ENCODE assay signal across 8 cellular contexts in the genomic region with DNA sequence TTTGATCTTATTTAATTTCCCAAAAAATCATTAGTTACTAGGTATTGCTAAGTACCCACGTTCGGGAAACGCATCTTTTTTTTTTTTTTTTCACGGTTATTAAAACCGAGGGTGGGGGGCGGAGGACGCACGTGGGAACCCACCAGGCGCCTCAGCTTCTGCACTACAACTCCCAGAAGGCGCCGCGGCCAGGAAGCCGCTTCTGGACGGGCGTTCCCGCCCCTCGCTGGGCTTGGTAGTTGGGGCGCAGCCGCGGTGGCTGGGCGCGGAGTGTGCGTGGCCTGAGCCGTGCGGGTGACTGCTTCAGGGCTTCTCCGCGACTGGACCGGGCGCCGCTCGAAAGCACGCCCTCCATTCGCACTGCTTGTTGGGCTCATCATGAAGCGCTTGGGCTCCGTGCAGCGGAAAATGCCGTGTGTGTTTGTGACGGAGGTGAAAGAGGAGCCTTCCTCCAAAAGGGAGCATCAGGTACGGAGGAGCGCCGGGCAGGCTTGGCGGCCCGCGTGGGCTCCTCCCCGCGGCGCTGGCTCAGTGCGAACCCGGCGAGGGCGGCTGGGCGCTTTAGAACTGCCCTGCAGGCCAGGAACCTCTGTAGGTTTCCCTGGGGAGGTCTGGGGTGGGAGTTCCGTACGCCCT. TPM values are rescaled to one million over a fixed set of nuclear protein-coding genes. Genes with fewer than 3 reads are reported as not detected.
DNase-seq lines count a peak whose midpoint lies in the region; ATAC-seq and TF ChIP-seq lines count a peak whose summit lies in the region.

No MANE protein-coding gene starts in this region.

- BruUV-seq in IMR-90 (replicated peaks; lab: Mats Ljungman, UMichigan) (no TSS peak), OCI-LY7 (replicated peaks; lab: Mats Ljungman, UMichigan) (no TSS peak)

- H2BK15ac ChIP-seq in IMR-90 (ENCODE audit: low read depth, low read length): no peak overlapping the region

- peak overlapping the region; percentile 74 for H3K27ac ChIP-seq in IMR-90 (ENCODE audit: insufficient read depth, low read length)
- no peak overlapping the region for H3K27ac ChIP-seq in OCI-LY7 (ENCODE audit: low read depth, low read length, poor library complexity, severe bottlenecking)
- peak overlapping the region; percentile 94 to 96 for H3K27ac ChIP-seq in esophagus (ENCODE audit: low read depth in 2 of 2, low read length in 1 of 2)

- H2BK5ac ChIP-seq in IMR-90 (ENCODE audit: low read depth, low read length, poor library complexity, severe bottlenecking): peak overlapping the region; percentile 80

- TF ChIP-seq CTCF in IMR-90 (conservative IDR thresholded peaks at IDR 0.05; ENCODE audit: low read depth, low read length): no peak
- TF ChIP-seq CTCF in OCI-LY7 (conservative IDR thresholded peaks at IDR 0.05; ENCODE audit: low read length): no peak

- peak; percentile 69 for TF ChIP-seq POLR2A in IMR-90 (IDR thresholded peaks at IDR 0.05; ENCODE audit: low read depth, low read length)

- peak overlapping the region; percentile 99 for H2AFZ ChIP-seq in IMR-90 (replicated peaks; ENCODE audit: low read length, poor library complexity)
- peak overlapping the region; percentile 100 for H2AFZ ChIP-seq in OCI-LY7 (ENCODE audit: low read length)

- H3K79me2 ChIP-seq in OCI-LY7 (ENCODE audit: insufficient read depth, low read depth, low read length): peaks cover 38% of the 10 kb centered on the region; the same call in 1 of the 2 replicates

- H3K27me3 ChIP-seq in IMR-90 (ENCODE audit: control insufficient read depth, insufficient read depth, low read length) (no peaks in the 10 kb centered on the region), esophagus (ENCODE audit: control insufficient read depth in 1 of 2, insufficient read depth in 2 of 2, low read length in 2 of 2) (no peaks in the 10 kb centered on the region), mucosa of stomach (ENCODE audit: control insufficient read depth, insufficient read depth, low read length) (no peaks in the 10 kb centered on the region)

- peak overlapping the region; percentile 97 for H3K14ac ChIP-seq in IMR-90 (replicated peaks; ENCODE audit: low read depth, low read length)

- H2BK120ac ChIP-seq in IMR-90 (ENCODE audit: low read depth, low read length): peak overlapping the region; percentile 68; the same call in 1 of the 2 replicates

- peak overlapping the region; percentile 48 for H2AK9ac ChIP-seq in IMR-90 (replicated peaks; ENCODE audit: low read depth, low read length, poor library complexity)

- DNase-seq in DMS114 treated with DMSO at 0.1 percent for 48 hours (lab: John Stamatoyannopoulos, UW; ENCODE audit: unreplicated experiment) (peak; percentile 88), IMR-90 (peak; percentile 84), OCI-LY7 (ENCODE audit: low spot score) (peak; percentile 89), activated T-cell treated with anti-CD3 and anti-CD28 coated beads for 4 hours (peak; percentile 82)
- peak; percentile 91 for DNase-seq in stimulated activated CD8-positive, alpha-beta memory T cell treated with anti-CD3 and anti-CD28 coated beads, Interleukin-4, amount 100 ng/mL, for 48 hours

- peak overlapping the region; percentile 93 for H3K4me3 ChIP-seq in IMR-90 (ENCODE audit: insufficient read depth, low read depth, low read length)
- H3K4me3 ChIP-seq in OCI-LY7 (ENCODE audit: low read depth, low read length, poor library complexity, severe bottlenecking): peak overlapping the region; percentile 78
- peak overlapping the region; percentile 95 to 100 for H3K4me3 ChIP-seq in esophagus (ENCODE audit: low read depth in 1 of 2, low read length in 2 of 2)
- H3K4me3 ChIP-seq in mucosa of stomach (ENCODE audit: low read length): peak overlapping the region; percentile 71

- TF ChIP-seq RAD21 in IMR-90 (IDR thresholded peaks at IDR 0.05; ENCODE audit: low read length): no peak

- peak overlapping the region; percentile 93 for H3K4ac ChIP-seq in IMR-90 (ENCODE audit: low read depth, low read length)

- CTCF ChIA-PET in IMR-90 (lab: Yijun Ruan, JAX): no interaction called here
- CTCF ChIA-PET in OCI-LY7 (lab: Charles Lee; ENCODE audit: unreplicated experiment): no interaction called here

- H3K18ac ChIP-seq in IMR-90 (ENCODE audit: low read depth, low read length): peak overlapping the region; percentile 66

- peak; percentile 99 for ATAC-seq in GM21529 (IDR thresholded peaks at IDR 0.05; ENCODE audit: unreplicated experiment)
- ATAC-seq in IMR-90 (ENCODE audit: low read depth): peak; percentile 98

- peak overlapping the region; percentile 77 for H3K56ac ChIP-seq in IMR-90 (ENCODE audit: extremely low read depth, insufficient read depth, low read length)

- peak overlapping the region; percentile 69 to 90 for H4K8ac ChIP-seq in IMR-90 (ENCODE audit: low read depth in 2 of 2, low read length in 2 of 2)

- WGBS in IMR-90 (ENCODE audit: extremely low coverage in 2 of 2, insufficient read length in 1 of 2), 2 experiments: 0% methylated on average over 19 of the region's 54 CpGs; no CpG with 5 or more reads in 1 of the 2 experiments
- WGBS in esophagus, 2 donors: 0 to 1% methylated on average over 54 of the region's 54 CpGs

- H2BK20ac ChIP-seq in IMR-90 (ENCODE audit: low read depth, low read length): no peak overlapping the region; the same call in 1 of the 2 replicates

- H3K36me3 ChIP-seq in IMR-90 (ENCODE audit: control insufficient read depth, insufficient read depth, low read length): no peaks in the 10 kb centered on the region; the same call in 1 of the 2 replicates
- peaks cover 5% of the 10 kb centered on the region; the same call in 1 of the 2 replicates for H3K36me3 ChIP-seq in OCI-LY7 (ENCODE audit: insufficient read depth, low read length)
- H3K36me3 ChIP-seq in esophagus (ENCODE audit: control insufficient read depth in 2 of 2, insufficient read depth in 2 of 2, low read length in 1 of 2): no peaks in the 10 kb centered on the region
- no peaks in the 10 kb centered on the region for H3K36me3 ChIP-seq in mucosa of stomach (ENCODE audit: control insufficient read depth, insufficient read depth, low read length)

- in situ Hi-C loops in IMR-90 (cut with MboI; ENCODE audit: low sequenced_read_pairs): no loop called here

- H2AK5ac ChIP-seq in IMR-90 (ENCODE audit: low read depth, low read length): peak overlapping the region; percentile 60; the same call in 1 of the 2 replicates

- no peaks in the 10 kb centered on the region for H3K9me2 ChIP-seq in OCI-LY7 (ENCODE audit: insufficient read depth, low read length)

- H3K9ac ChIP-seq in IMR-90 (ENCODE audit: low read depth, low read length) (peak overlapping the region; percentile 86), mucosa of stomach (ENCODE audit: low read length) (peak overlapping the region; percentile 87)

- dilution Hi-C loops in IMR-90 (cut with HindIII; ENCODE audit: low sequenced_read_pairs, unreplicated experiment): no loop called here

- H4K5ac ChIP-seq in IMR-90 (ENCODE audit: low read depth, low read length): peak overlapping the region; percentile 76; the same call in 1 of the 2 replicates

- H3K4me2 ChIP-seq in IMR-90 (ENCODE audit: low read depth, low read length) (peak overlapping the region; percentile 96), OCI-LY7 (ENCODE audit: low read length) (peak overlapping the region; percentile 90)

- no peaks in the 10 kb centered on the region; the same call in 1 of the 2 replicates for H4K20me1 ChIP-seq in IMR-90 (ENCODE audit: insufficient read depth, low read length)
- H4K20me1 ChIP-seq in OCI-LY7 (ENCODE audit: insufficient read depth, low read length): peaks cover 13% of the 10 kb centered on the region; the same call in 1 of the 2 replicates

- peaks cover 19 to 36% of the 10 kb centered on the region in 2 experiments; a peak in 3 of 4 replicates for H3K79me1 ChIP-seq in IMR-90 (ENCODE audit: low read depth in 1 of 2, low read length in 2 of 2)

- peak overlapping the region; percentile 93 for H3K23ac ChIP-seq in IMR-90 (ENCODE audit: low read depth, low read length)

- no peaks in the 10 kb centered on the region for H3K9me1 ChIP-seq in IMR-90 (ENCODE audit: insufficient read depth, low read length)

- H3K4me1 ChIP-seq in IMR-90 (ENCODE audit: control insufficient read depth, insufficient read depth, low read length) (peaks cover 3% of the 10 kb centered on the region; the same call in 1 of the 2 replicates), OCI-LY7 (ENCODE audit: insufficient read depth, low read length, poor library complexity, severe bottlenecking) (peaks cover 19% of the 10 kb centered on the region), esophagus (ENCODE audit: control insufficient read depth in 2 of 2, insufficient read depth in 2 of 2, low read length in 1 of 2) (no peaks in the 10 kb centered on the region), mucosa of stomach (ENCODE audit: control insufficient read depth, insufficient read depth, low read length) (peaks cover 7% of the 10 kb centered on the region)

- intact Hi-C loops in IMR-90 (cut with micrococcal nuclease) (no loop called here), OCI-LY7 (cut with micrococcal nuclease; ENCODE audit: unreplicated experiment) (loop anchor here (2.0 kb wide), 1 partner anchor 105 kb away; no protein-coding TSS in a partner anchor)

- H3K9me3 ChIP-seq in IMR-90 (ENCODE audit: control insufficient read depth, insufficient read depth, low read length): no peaks in the 10 kb centered on the region
- H3K9me3 ChIP-seq in OCI-LY7 (ENCODE audit: low read length): no peaks in the 10 kb centered on the region
- no peaks in the 10 kb centered on the region for H3K9me3 ChIP-seq in esophagus (ENCODE audit: control insufficient read depth in 2 of 2, insufficient read depth in 1 of 2, low read depth in 1 of 2, low read length in 1 of 2)
- H3K9me3 ChIP-seq in mucosa of stomach (ENCODE audit: control insufficient read depth, low read length): no peaks in the 10 kb centered on the region

- POLR2A ChIA-PET in IMR-90 (lab: Charles Lee; ENCODE audit: unreplicated experiment): interaction anchor here (0.6 to 0.7 kb wide), 2 partner anchors 26 to 356 kb away, joined by 3 read pairs; no protein-coding TSS in a partner anchor
- POLR2A ChIA-PET in OCI-LY7 (lab: Charles Lee): interaction anchor here (0.6 to 1.0 kb wide), 4 partner anchors 9 to 76 kb away, joined by 3 read pairs; no protein-coding TSS in a partner anchor

- peak overlapping the region; percentile 86 for H4K91ac ChIP-seq in IMR-90 (ENCODE audit: insufficient read depth, low read depth, low read length)

RNA-seq across cellular contexts. Expression of a gene that starts 6.2 kb away (rescaled TPM):
- not detected in 2 replicates for total RNA-seq in IMR-90 (2012; rRNA removed)
- not detected in 2 replicates for polyA plus RNA-seq in IMR-90 (2012; rRNA removed)
- polyA plus RNA-seq in IMR-90 (2012; cell fraction: cytosol; rRNA removed): not detected in 2 replicates
- polyA plus RNA-seq in IMR-90 (2012; cell fraction: nucleus; rRNA removed; ENCODE audit: low replicate concordance): 0.07 TPM in 1 of 2 replicates, not detected in the other
- not detected in 2 replicates for total RNA-seq in OCI-LY7 (2014; rRNA removed; shearing (Covaris generic))
- total RNA-seq in OCI-LY7 (2022): 0.08 TPM in 1 of 2 replicates, not detected in the other
- polyA plus RNA-seq in esophagus: not detected
